Comparison of ENCODE assay signal across 35 cellular contexts in genomic region chr20:62885046-62885445, GRCh38.
"Had no signal": no experiment of that assay in that cellular context is flagged by ENCODE, and none has a peak within 500 bp of the region (broad histone marks: within the 10 kb centered on the region; RNA-seq: fewer than 3 reads in every experiment).

No MANE protein-coding gene starts in this region.

- H3K4me3 Mint-ChIP-seq: activated CD4-positive, alpha-beta memory T cell treated with anti-CD3 and anti-CD28 coated beads, Interleukin-2, amount 10 ng/mL, durations not matched to agents 7 days and 5 days; activated CD4-positive, alpha-beta T cell treated with anti-CD3 and anti-CD28 coated beads, Interleukin-2, amount 10 ng/mL, durations not matched to agents 7 days and 5 days; activated T-cell treated with anti-CD3 and anti-CD28 coated beads, Interleukin-2, amount 50 U/mL, for 4 hours; immature natural killer cell; mesothelial cell of epicardium; naive B cell; nephron progenitor cell; stimulated activated naive CD8-positive, alpha-beta T cell treated with anti-CD3 and anti-CD28 coated beads, Interleukin-15, Interleukin-2, amounts not matched to agents 100 ng/mL and 50 ng/mL, for 24 hours; T-helper 1 cell treated with Interleukin-12 subunit alpha and Interleukin-12 subunit beta and Interleukin-4 antibody, amounts not matched to agents 30 μg/mL and 1 μg/mL, for 36 hours had no signal

- H3K9me3 Mint-ChIP-seq: activated CD4-positive, alpha-beta memory T cell treated with anti-CD3 and anti-CD28 coated beads, Interleukin-2, amount 10 ng/mL, durations not matched to agents 7 days and 5 days; activated CD4-positive, alpha-beta T cell treated with anti-CD3 and anti-CD28 coated beads, Interleukin-2, amount 10 ng/mL, durations not matched to agents 7 days and 5 days; activated naive CD4-positive, alpha-beta T cell treated with anti-CD3 and anti-CD28 coated beads, Interleukin-2, amount 50 U/mL, for 72 hours; activated T-cell treated with anti-CD3 and anti-CD28 coated beads, Interleukin-2, amount 50 U/mL, for 4 hours; activated T-helper 2 cell treated with anti-CD3 and anti-CD28 coated beads, Interferon-gamma antibody, Interleukin-2, Interleukin-4, amounts not matched to agents 10 μg/mL and 5 μg/mL and 100 μg/mL, durations not matched to agents 14 hours and 24 hours and 36 hours; immature natural killer cell; mesothelial cell of epicardium; naive B cell; nephron progenitor cell; stimulated activated naive CD8-positive, alpha-beta T cell treated with anti-CD3 and anti-CD28 coated beads, Interleukin-15, Interleukin-2, amounts not matched to agents 100 ng/mL and 50 ng/mL, for 24 hours; T-helper 1 cell treated with Interleukin-12 subunit alpha and Interleukin-12 subunit beta and Interleukin-4 antibody, amounts not matched to agents 30 μg/mL and 1 μg/mL, for 36 hours had no signal

- H3K4me3 ChIP-seq: cardiac muscle cell, coronary artery, pancreas, prostate gland, skin epidermis, thoracic aorta, upper lobe of left lung, vagina had no signal

- H3K27ac ChIP-seq: cardiac muscle cell, coronary artery, pancreas, prostate gland, skin epidermis, thoracic aorta, upper lobe of left lung, vagina, WERI-Rb-1 had no signal

- H3K27me3 Mint-ChIP-seq: activated CD4-positive, alpha-beta memory T cell treated with anti-CD3 and anti-CD28 coated beads, Interleukin-2, amount 10 ng/mL, durations not matched to agents 7 days and 5 days; activated CD4-positive, alpha-beta T cell treated with anti-CD3 and anti-CD28 coated beads, Interleukin-2, amount 10 ng/mL, durations not matched to agents 7 days and 5 days; naive B cell; stimulated activated naive CD8-positive, alpha-beta T cell treated with anti-CD3 and anti-CD28 coated beads, Interleukin-15, Interleukin-2, amounts not matched to agents 100 ng/mL and 50 ng/mL, for 24 hours had no signal

- DNase-seq: activated CD4-positive, alpha-beta memory T cell treated with anti-CD3 and anti-CD28 coated beads, Interleukin-2, amount 10 ng/mL, durations not matched to agents 7 days and 5 days; activated CD4-positive, alpha-beta T cell treated with anti-CD3 and anti-CD28 coated beads, Interleukin-2, amount 10 ng/mL, durations not matched to agents 7 days and 5 days; activated CD4-positive, CD25-positive, alpha-beta regulatory T cell treated with anti-CD3 and anti-CD28 coated beads, Interleukin-2, amount 50 U/mL, for 72 hours; activated CD8-positive, alpha-beta memory T cell treated with anti-CD3 and anti-CD28 coated beads, Interleukin-2, amount 50 U/mL, for 48 hours; activated T-cell treated with anti-CD3 and anti-CD28 coated beads, Interleukin-2, amount 50 U/mL, for 4 hours; cerebellar nuclear complex; foreskin fibroblast; head of caudate nucleus; hippocampal formation; immature natural killer cell; kidney; left colon; mammary epithelial cell; naive B cell; nephron progenitor cell; retina; stimulated activated CD4-positive, alpha-beta T cell treated with anti-CD3 and anti-CD28 coated beads, Interleukin-12 subunit alpha, Interleukin-12 subunit beta, amount 100 ng/mL, for 4 hours; stimulated activated CD4-positive, alpha-beta T cell treated with anti-CD3 and anti-CD28 coated beads, Interleukin-4, amount 100 ng/mL, for 1 hour; T-helper 9 cell; upper lobe of left lung; WERI-Rb-1 had no signal

- H3K9me3 ChIP-seq: pancreas, prostate gland, thoracic aorta, upper lobe of left lung, vagina had no signal

- FAIRE-seq: kidney, pancreas had no signal

- ATAC-seq: activated T-cell treated with anti-CD3 and anti-CD28 coated beads, Interleukin-2, amount 50 U/mL, for 4 hours; esophagus mucosa; left colon; pancreas; sciatic nerve had no signal

- H3K27ac Mint-ChIP-seq: activated CD4-positive, alpha-beta memory T cell treated with anti-CD3 and anti-CD28 coated beads, Interleukin-2, amount 10 ng/mL, durations not matched to agents 7 days and 5 days; activated CD4-positive, alpha-beta T cell treated with anti-CD3 and anti-CD28 coated beads, Interleukin-2, amount 10 ng/mL, durations not matched to agents 7 days and 5 days; activated T-helper 2 cell treated with anti-CD3 and anti-CD28 coated beads, Interferon-gamma antibody, Interleukin-2, Interleukin-4, amounts not matched to agents 10 μg/mL and 5 μg/mL and 100 μg/mL, durations not matched to agents 14 hours and 24 hours and 36 hours; mesothelial cell of epicardium; stimulated activated naive CD8-positive, alpha-beta T cell treated with anti-CD3 and anti-CD28 coated beads, Interleukin-15, Interleukin-2, amounts not matched to agents 100 ng/mL and 50 ng/mL, for 24 hours; T-helper 1 cell treated with Interleukin-12 subunit alpha and Interleukin-12 subunit beta and Interleukin-4 antibody, amounts not matched to agents 30 μg/mL and 1 μg/mL, for 36 hours had no signal

- H3K4me1 ChIP-seq: pancreas, upper lobe of left lung, vagina had no signal

- H3K27me3 ChIP-seq: cardiac muscle cell, pancreas, upper lobe of left lung, vagina had no signal
